In genomic region chr6:18388252-18388651, GRCh38 we compare ENCODE assay signal across 9 cellular contexts. TPM values are rescaled to one million over a fixed set of nuclear protein-coding genes. Genes with fewer than 3 reads are reported as not detected.
DNase-seq lines count a peak whose midpoint lies in the region; ATAC-seq and FAIRE-seq lines count a peak whose summit lies in the region.
"Had no signal": no experiment of that assay in that cellular context is flagged by ENCODE, and none has a peak within 500 bp of the region (broad histone marks: within the 10 kb centered on the region; RNA-seq: fewer than 3 reads in every experiment).

No MANE protein-coding gene starts in this region.

- ATAC-seq in central memory CD8-positive, alpha-beta T cell (replicated peaks; ENCODE audit: extremely low read depth, poor library complexity, severe bottlenecking) = no peak
- no peak for ATAC-seq in naive thymus-derived CD4-positive, alpha-beta T cell
- no peak for ATAC-seq in HG02678 (IDR thresholded peaks at IDR 0.05; ENCODE audit: unreplicated experiment)

- peaks cover 54% of the 10 kb centered on the region for H3K79me2 ChIP-seq in Karpas-422 (ENCODE audit: low read length)

- POLR2A ChIA-PET in naive thymus-derived CD4-positive, alpha-beta T cell (lab: Charles Lee) = interaction anchor here (0.6 kb wide), 1 partner anchor 15 kb away, joined by 3 read pairs; no protein-coding TSS in a partner anchor

- H3K4me2 ChIP-seq in BLaER1 (peak overlapping the region; percentile 91), Karpas-422 (ENCODE audit: low read depth, low read length, poor library complexity, severe bottlenecking) (peak overlapping the region; percentile 78)

- FAIRE-seq in urothelium cell line (lab: Jason Lieb, UNC) = no peak

- H4K20me1 ChIP-seq in BLaER1 (no peaks in the 10 kb centered on the region), Karpas-422 (ENCODE audit: insufficient read depth, low read depth, low read length) (peaks cover 3% of the 10 kb centered on the region; the same call in 1 of the 2 replicates)

- H3K9ac ChIP-seq in BLaER1 = 0 out of 2 replicates have a peak overlapping the region, but pooled peaks have one; percentile 75
- H3K9ac ChIP-seq in Karpas-422 (ENCODE audit: low read length) = peak overlapping the region; percentile 85

- H3K9me3 ChIP-seq in BLaER1 (no peaks in the 10 kb centered on the region), Karpas-422 (ENCODE audit: low read length) (no peaks in the 10 kb centered on the region)
- H3K9me3 ChIP-seq in naive thymus-derived CD4-positive, alpha-beta T cell (ENCODE audit: control insufficient read depth in 2 of 3, low read length in 3 of 3) = no peaks in the 10 kb centered on the region

- peaks cover 19% of the 10 kb centered on the region for H3K27me3 Mint-ChIP-seq in central memory CD8-positive, alpha-beta T cell
- peaks cover 0 to 21% (median 0%) of the 10 kb centered on the region in 5 donors for H3K27me3 Mint-ChIP-seq in naive thymus-derived CD4-positive, alpha-beta T cell

- H3K27me3 ChIP-seq in BLaER1 (peaks cover 31% of the 10 kb centered on the region), Karpas-422 (ENCODE audit: low read length) (no peaks in the 10 kb centered on the region)
- H3K27me3 ChIP-seq in naive thymus-derived CD4-positive, alpha-beta T cell (ENCODE audit: control insufficient read depth in 2 of 2, insufficient read depth in 2 of 2, low read length in 2 of 2) = no peaks in the 10 kb centered on the region

- intact Hi-C loops in naive thymus-derived CD4-positive, alpha-beta T cell (cut with micrococcal nuclease) = loop anchor here (5.0 to 10.0 kb wide), 4 partner anchors 231 to 1626 kb away; partner anchors contain the start of genes ATXN1 (in 1 of the 2), KDM1B (in 1 of the 2), NUP153 (in 1 of the 2) and TPMT (in 1 of the 2)

- H3K9me3 Mint-ChIP-seq in central memory CD8-positive, alpha-beta T cell = no peaks in the 10 kb centered on the region
- H3K9me3 Mint-ChIP-seq in naive thymus-derived CD4-positive, alpha-beta T cell = no peaks in the 10 kb centered on the region

- H3K4me3 Mint-ChIP-seq in central memory CD8-positive, alpha-beta T cell = peak overlapping the region; percentile 99
- H3K4me3 Mint-ChIP-seq in naive thymus-derived CD4-positive, alpha-beta T cell = peak overlapping the region; percentile 90 to 100 (median 99)

- H3K36me3 ChIP-seq in BLaER1 (no peaks in the 10 kb centered on the region), Karpas-422 (ENCODE audit: insufficient read depth, low read length) (peaks cover 18% of the 10 kb centered on the region)
- no peaks in the 10 kb centered on the region for H3K36me3 ChIP-seq in naive thymus-derived CD4-positive, alpha-beta T cell (ENCODE audit: control insufficient read depth in 2 of 3, insufficient read depth in 3 of 3, low read length in 3 of 3)

- no peak overlapping the region for H2AFZ ChIP-seq in Karpas-422 (ENCODE audit: low read length)

- H3K4me1 Mint-ChIP-seq in central memory CD8-positive, alpha-beta T cell = peaks cover 25% of the 10 kb centered on the region
- H3K4me1 Mint-ChIP-seq in naive thymus-derived CD4-positive, alpha-beta T cell = peaks cover 15 to 48% (median 35%) of the 10 kb centered on the region in 7 donors

- CTCF ChIA-PET in naive thymus-derived CD4-positive, alpha-beta T cell (lab: Charles Lee) = no interaction called here

- peaks cover 28% of the 10 kb centered on the region for H3K4me1 ChIP-seq in BLaER1
- H3K4me1 ChIP-seq in Karpas-422 (ENCODE audit: low read length) = peaks cover 64% of the 10 kb centered on the region
- H3K4me1 ChIP-seq in naive thymus-derived CD4-positive, alpha-beta T cell (ENCODE audit: control insufficient read depth in 2 of 2, insufficient read depth in 2 of 2, low read length in 2 of 2) = peaks cover 4 to 18% of the 10 kb centered on the region in 2 donors

- H3K9me2 ChIP-seq in Karpas-422 (replicated peaks; ENCODE audit: insufficient read depth, low read length) = no peaks in the 10 kb centered on the region

- no peak for DNase-seq in Karpas-422
- no peak for DNase-seq in central memory CD8-positive, alpha-beta T cell (ENCODE audit: low spot score in 2 of 2)
- DNase-seq in naive thymus-derived CD4-positive, alpha-beta T cell = peak in 1 of 9 donors; percentile 0
- DNase-seq in urothelium cell line (ENCODE audit: low spot score) = no peak
- no peak for DNase-seq in hepatic stellate cell (ENCODE audit: low spot score)
- no peak for DNase-seq in superior temporal gyrus (ENCODE audit: extremely low spot score)
- DNase-seq: stimulated activated CD4-positive, alpha-beta T cell treated with anti-CD3 and anti-CD28 coated beads, Interleukin-4, amount 100 ng/mL, for 24 hours had no signal

- no peak overlapping the region for H3K27ac ChIP-seq in BLaER1
- peak overlapping the region; percentile 79 for H3K27ac ChIP-seq in Karpas-422 (ENCODE audit: low read length)
- peak overlapping the region; percentile 69 for H3K27ac ChIP-seq in naive thymus-derived CD4-positive, alpha-beta T cell (ENCODE audit: low read depth, low read length)

- H3K4me3 ChIP-seq in BLaER1 (peak overlapping the region; percentile 77), Karpas-422 (ENCODE audit: low read length) (peak overlapping the region; percentile 94)
- peak overlapping the region; percentile 70 for H3K4me3 ChIP-seq in naive thymus-derived CD4-positive, alpha-beta T cell (ENCODE audit: low read length)

- H3K36me3 Mint-ChIP-seq in central memory CD8-positive, alpha-beta T cell (ENCODE audit: insufficient read depth) = peaks cover 1% of the 10 kb centered on the region
- H3K36me3 Mint-ChIP-seq in naive thymus-derived CD4-positive, alpha-beta T cell = peaks cover 0 to 7% (median 0%) of the 10 kb centered on the region in 5 donors

- peak overlapping the region; percentile 44 for H3K27ac Mint-ChIP-seq in central memory CD8-positive, alpha-beta T cell (ENCODE audit: low read depth)
- H3K27ac Mint-ChIP-seq in naive thymus-derived CD4-positive, alpha-beta T cell = peak overlapping the region in 7 of 9 donors; percentile 8 to 94 (median 91)

RNA-seq across cellular contexts. Expression of gene RNF144B, which starts 1.1 kb away (rescaled TPM):
- total RNA-seq in Karpas-422 (2014; rRNA removed; shearing (Covaris generic); ENCODE audit: low replicate concordance) = 28.1 and 36.4 TPM in 2 replicates
- total RNA-seq in naive thymus-derived CD4-positive, alpha-beta T cell = 10 to 100 TPM in 1 of 5 experiments, 1 to 10 TPM in 4; 1.5 to 23.5 (median 7.9) TPM
- 1 to 10 TPM; 1.6 to 1.8 TPM for polyA plus RNA-seq in naive thymus-derived CD4-positive, alpha-beta T cell
